ENCODE assay signal across 1 cellular context in the genomic region with DNA sequence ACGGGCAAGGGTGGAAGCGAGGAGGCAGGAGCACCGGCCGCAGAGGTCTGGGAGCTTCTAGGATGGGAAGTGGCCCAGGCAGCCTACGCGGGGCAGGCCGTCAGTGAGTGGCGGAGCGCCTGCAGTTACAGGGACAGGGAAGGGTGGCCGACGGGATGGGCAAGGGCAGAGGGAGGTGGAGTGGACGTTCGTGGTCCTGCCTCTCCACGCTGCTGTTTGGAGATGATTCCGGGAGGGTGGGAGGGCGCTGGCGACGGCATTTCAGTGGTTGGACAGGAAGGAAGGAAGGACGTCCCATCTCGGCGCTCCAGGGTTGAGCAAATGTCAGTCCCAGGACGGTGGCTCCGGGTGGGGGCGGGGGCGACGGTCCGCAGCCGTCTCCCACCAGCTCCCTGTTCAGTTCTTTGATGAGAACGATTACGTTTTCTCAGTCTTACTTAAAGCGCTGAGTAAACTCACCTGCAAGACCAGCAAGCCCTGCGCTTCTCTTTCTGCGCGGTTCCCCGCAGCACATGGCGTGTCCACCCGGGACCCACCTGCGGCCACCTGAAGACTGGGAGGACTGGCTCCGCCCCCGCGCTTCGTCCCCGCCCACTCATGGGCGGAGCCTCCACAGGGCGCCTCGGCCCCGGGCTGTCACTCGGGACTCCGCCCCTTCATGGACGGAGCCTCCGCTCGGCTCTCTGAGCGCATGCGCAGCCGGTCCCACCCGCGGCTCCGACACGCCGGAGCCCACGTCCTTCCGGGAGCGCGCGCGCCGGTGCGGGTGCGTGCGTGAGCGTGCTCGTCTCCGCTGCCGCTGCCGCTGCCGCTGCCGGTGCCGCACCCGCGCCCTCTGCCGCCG.
TF ChIP-seq lines count a peak whose summit lies in the region.

TSS of gene DNAJC5 (plus strand) at position 769 of the 844 bp plus-strand sequence. CDS start 33,220 bp downstream, outside the sequence.

TF ChIP-seq in HepG2, 621 proteins besides CTCF, POLR2A, EP300 and RAD21 (continued from another document and continues in another):
- no peak; the same call in 1 of the 2 replicates for TF ChIP-seq ZNF691 (CRISPR knock-in tag; IDR thresholded peaks at IDR 0.05; ENCODE audit: borderline replicate concordance, low read depth)
- TF ChIP-seq CREM (IDR thresholded peaks at IDR 0.05) = 0 out of 2 replicates have a peak, but pooled peaks have one; percentile 32
- TF ChIP-seq CREM (CRISPR knock-in tag; IDR thresholded peaks at IDR 0.05) = no peak
- peak; percentile 93; the same call in 1 of the 2 replicates for TF ChIP-seq ZNF326 (CRISPR knock-in tag; IDR thresholded peaks at IDR 0.05; ENCODE audit: borderline replicate concordance)
- no peak for TF ChIP-seq CAMTA2 (CRISPR knock-in tag; IDR thresholded peaks at IDR 0.05; ENCODE audit: borderline replicate concordance)
- 0 out of 2 replicates have a peak, but pooled peaks have one; percentile 42 for TF ChIP-seq BRD4 (CRISPR knock-in tag; IDR thresholded peaks at IDR 0.05)
- TF ChIP-seq ZBTB33 (CRISPR knock-in tag; IDR thresholded peaks at IDR 0.05) = peak; percentile 43; the same call in 1 of the 2 replicates
- TF ChIP-seq SKIL (CRISPR knock-in tag; IDR thresholded peaks at IDR 0.05; ENCODE audit: borderline replicate concordance) = no peak
- TF ChIP-seq, protein P1, sequence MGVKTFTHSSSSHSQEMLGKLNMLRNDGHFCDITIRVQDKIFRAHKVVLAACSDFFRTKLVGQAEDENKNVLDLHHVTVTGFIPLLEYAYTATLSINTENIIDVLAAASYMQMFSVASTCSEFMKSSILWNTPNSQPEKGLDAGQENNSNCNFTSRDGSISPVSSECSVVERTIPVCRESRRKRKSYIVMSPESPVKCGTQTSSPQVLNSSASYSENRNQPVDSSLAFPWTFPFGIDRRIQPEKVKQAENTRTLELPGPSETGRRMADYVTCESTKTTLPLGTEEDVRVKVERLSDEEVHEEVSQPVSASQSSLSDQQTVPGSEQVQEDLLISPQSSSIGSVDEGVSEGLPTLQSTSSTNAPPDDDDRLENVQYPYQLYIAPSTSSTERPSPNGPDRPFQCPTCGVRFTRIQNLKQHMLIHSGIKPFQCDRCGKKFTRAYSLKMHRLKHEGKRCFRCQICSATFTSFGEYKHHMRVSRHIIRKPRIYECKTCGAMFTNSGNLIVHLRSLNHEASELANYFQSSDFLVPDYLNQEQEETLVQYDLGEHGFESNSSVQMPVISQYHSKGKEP (CRISPR knock-in tag; IDR thresholded peaks at IDR 0.05) = no peak
- TF ChIP-seq SKI (IDR thresholded peaks at IDR 0.05; ENCODE audit: partially characterized antibody) = peak; percentile 92
- TF ChIP-seq JARID2 (CRISPR knock-in tag; IDR thresholded peaks at IDR 0.05; ENCODE audit: insufficient replicate concordance) = peak; percentile 85
- TF ChIP-seq TBL1XR1 (IDR thresholded peaks at IDR 0.05; ENCODE audit: borderline replicate concordance, low read length, partially characterized antibody) = no peak
- TF ChIP-seq, protein P2, sequence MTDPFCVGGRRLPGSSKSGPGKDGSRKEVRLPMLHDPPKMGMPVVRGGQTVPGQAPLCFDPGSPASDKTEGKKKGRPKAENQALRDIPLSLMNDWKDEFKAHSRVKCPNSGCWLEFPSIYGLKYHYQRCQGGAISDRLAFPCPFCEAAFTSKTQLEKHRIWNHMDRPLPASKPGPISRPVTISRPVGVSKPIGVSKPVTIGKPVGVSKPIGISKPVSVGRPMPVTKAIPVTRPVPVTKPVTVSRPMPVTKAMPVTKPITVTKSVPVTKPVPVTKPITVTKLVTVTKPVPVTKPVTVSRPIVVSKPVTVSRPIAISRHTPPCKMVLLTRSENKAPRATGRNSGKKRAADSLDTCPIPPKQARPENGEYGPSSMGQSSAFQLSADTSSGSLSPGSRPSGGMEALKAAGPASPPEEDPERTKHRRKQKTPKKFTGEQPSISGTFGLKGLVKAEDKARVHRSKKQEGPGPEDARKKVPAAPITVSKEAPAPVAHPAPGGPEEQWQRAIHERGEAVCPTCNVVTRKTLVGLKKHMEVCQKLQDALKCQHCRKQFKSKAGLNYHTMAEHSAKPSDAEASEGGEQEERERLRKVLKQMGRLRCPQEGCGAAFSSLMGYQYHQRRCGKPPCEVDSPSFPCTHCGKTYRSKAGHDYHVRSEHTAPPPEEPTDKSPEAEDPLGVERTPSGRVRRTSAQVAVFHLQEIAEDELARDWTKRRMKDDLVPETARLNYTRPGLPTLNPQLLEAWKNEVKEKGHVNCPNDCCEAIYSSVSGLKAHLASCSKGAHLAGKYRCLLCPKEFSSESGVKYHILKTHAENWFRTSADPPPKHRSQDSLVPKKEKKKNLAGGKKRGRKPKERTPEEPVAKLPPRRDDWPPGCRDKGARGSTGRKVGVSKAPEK (CRISPR knock-in tag; IDR thresholded peaks at IDR 0.05; ENCODE audit: borderline replicate concordance) = 0 out of 2 replicates have a peak, but pooled peaks have one; percentile 59
- no peak for TF ChIP-seq ZNF549 (CRISPR knock-in tag; IDR thresholded peaks at IDR 0.05)
- peak; percentile 93; the same call in 1 of the 2 replicates for TF ChIP-seq AHR (CRISPR knock-in tag; IDR thresholded peaks at IDR 0.05)
- TF ChIP-seq HDAC2 (CRISPR knock-in tag; IDR thresholded peaks at IDR 0.05) = peak; percentile 88
- TF ChIP-seq TBX3 (IDR thresholded peaks at IDR 0.05; ENCODE audit: borderline replicate concordance) = no peak
- TF ChIP-seq, protein P3, sequence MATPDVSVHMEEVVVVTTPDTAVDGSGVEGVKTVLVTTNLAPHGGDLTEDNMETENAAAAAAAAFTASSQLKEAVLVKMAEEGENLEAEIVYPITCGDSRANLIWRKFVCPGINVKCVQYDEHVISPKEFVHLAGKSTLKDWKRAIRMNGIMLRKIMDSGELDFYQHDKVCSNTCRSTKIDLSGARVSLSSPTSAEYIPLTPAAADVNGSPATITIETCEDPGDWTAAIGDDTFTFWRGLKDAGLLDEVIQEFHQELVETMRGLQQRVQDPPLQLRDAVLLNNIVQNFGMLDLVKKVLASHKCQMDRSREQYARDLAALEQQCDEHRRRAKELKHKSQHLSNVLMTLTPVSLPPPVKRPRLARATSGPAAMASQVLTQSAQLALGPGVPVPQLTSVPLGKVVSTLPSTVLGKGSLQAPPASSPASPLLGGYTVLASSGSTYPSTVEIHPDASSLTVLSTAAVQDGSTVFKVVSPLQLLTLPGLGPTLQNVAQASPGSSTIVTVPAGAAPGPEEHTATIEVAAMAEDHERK (CRISPR knock-in tag; IDR thresholded peaks at IDR 0.05; ENCODE audit: low read depth) = peak; percentile 93
- 0 out of 2 replicates have a peak, but pooled peaks have one; percentile 25 for TF ChIP-seq ZFP1 (CRISPR knock-in tag; IDR thresholded peaks at IDR 0.05)
- TF ChIP-seq KLF11 (CRISPR knock-in tag; IDR thresholded peaks at IDR 0.05) = peak; percentile 75
- 0 out of 2 replicates have a peak, but pooled peaks have one; percentile 29 for TF ChIP-seq ZNF546 (CRISPR knock-in tag; conservative IDR thresholded peaks at IDR 0.05)
- TF ChIP-seq ZNF772 (CRISPR knock-in tag; IDR thresholded peaks at IDR 0.05) = peak; percentile 88
- peak; percentile 92 for TF ChIP-seq ZNF782 (CRISPR knock-in tag; IDR thresholded peaks at IDR 0.05; ENCODE audit: borderline replicate concordance)
- no peak for TF ChIP-seq ZNF337 (CRISPR knock-in tag; IDR thresholded peaks at IDR 0.05; ENCODE audit: borderline replicate concordance, low read depth)
- no peak for TF ChIP-seq GTF3A (CRISPR knock-in tag; conservative IDR thresholded peaks at IDR 0.05)
- TF ChIP-seq ZNF891 (CRISPR knock-in tag; IDR thresholded peaks at IDR 0.05) = peak; percentile 98
- TF ChIP-seq NR2F6 (IDR thresholded peaks at IDR 0.05) = no peak
- peak; percentile 59; the same call in 1 of the 2 replicates for TF ChIP-seq NR2F6 (CRISPR knock-in tag; IDR thresholded peaks at IDR 0.05)
- TF ChIP-seq ZEB1 (IDR thresholded peaks at IDR 0.05; ENCODE audit: insufficient replicate concordance, low read depth) = peak; percentile 91
- TF ChIP-seq KLF13 (CRISPR knock-in tag; IDR thresholded peaks at IDR 0.05) = peak; percentile 62; the same call in 1 of the 2 replicates
- 0 out of 2 replicates have a peak, but pooled peaks have one; percentile 29 for TF ChIP-seq HHEX (CRISPR knock-in tag; IDR thresholded peaks at IDR 0.05)
- no peak for TF ChIP-seq TCF12 (IDR thresholded peaks at IDR 0.05)
- no peak; the same call in 1 of the 2 replicates for TF ChIP-seq TCF12 (CRISPR knock-in tag; IDR thresholded peaks at IDR 0.05)
- TF ChIP-seq ZNF780A (CRISPR knock-in tag; IDR thresholded peaks at IDR 0.05) = no peak
- TF ChIP-seq ZSCAN20 (CRISPR knock-in tag; IDR thresholded peaks at IDR 0.05; ENCODE audit: borderline replicate concordance) = no peak; the same call in 1 of the 2 replicates
- peak; percentile 73 for TF ChIP-seq AGO2 (optimal IDR thresholded peaks at IDR 0.05; ENCODE audit: low read depth, low read length)
- TF ChIP-seq ZNF407 (CRISPR knock-in tag; IDR thresholded peaks at IDR 0.05; ENCODE audit: not compliant biosample characterization) = peak; percentile 87
- no peak for TF ChIP-seq ZNF678 (CRISPR knock-in tag; IDR thresholded peaks at IDR 0.05)
